In the genomic region with DNA sequence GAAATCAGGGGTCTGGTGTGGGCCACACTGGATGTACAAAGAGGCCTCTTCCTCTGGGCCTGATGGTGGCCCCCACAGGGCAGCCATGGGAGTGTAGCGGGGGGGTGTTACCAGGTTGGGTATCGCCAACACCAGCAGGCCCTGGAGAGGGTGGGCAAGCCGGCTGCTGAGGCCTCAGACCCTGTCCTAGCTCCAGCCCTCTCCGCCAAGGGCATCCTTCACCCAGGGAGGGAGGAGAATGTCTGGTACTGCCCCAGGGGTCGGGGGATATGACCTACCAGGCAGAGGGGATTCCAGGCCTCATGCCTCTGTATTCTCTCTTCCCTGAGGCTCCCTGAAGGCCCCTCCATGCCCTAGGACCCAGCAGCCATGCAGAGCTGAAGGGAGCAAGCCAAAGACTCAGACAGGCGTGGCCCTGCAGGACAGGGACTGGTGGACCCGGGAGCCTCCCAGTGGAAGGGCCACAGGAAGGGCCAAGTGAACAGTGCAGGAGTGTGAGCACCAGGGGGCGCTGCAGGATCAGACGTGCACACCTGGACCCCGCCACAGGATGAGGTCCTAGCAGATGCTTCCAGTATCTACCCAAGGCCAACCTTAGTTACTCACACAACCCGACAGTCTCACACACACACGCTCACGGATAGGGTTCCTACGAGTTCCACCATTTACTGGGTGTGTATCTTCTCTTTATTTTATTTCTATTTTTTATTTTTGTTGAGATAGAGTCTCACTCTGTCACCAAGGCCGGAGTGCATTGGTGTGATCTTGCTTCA, we compare ENCODE assay signal across 1 cellular context.
TF ChIP-seq lines count a peak whose summit lies in the region.

No MANE protein-coding gene starts in this region.

TF ChIP-seq in WTC11, 78 proteins besides CTCF, POLR2A, EP300 and RAD21:
- TF ChIP-seq, protein P1, sequence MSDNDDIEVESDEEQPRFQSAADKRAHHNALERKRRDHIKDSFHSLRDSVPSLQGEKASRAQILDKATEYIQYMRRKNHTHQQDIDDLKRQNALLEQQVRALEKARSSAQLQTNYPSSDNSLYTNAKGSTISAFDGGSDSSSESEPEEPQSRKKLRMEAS (CRISPR knock-in tag; IDR thresholded peaks at IDR 0.05) = peak; percentile 50; the same call in 1 of the 2 replicates
- TF ChIP-seq ZNF138 (CRISPR knock-in tag; conservative IDR thresholded peaks at IDR 0.05) = no peak
